ENCODE assay signal across 16 cellular contexts in the genomic region with DNA sequence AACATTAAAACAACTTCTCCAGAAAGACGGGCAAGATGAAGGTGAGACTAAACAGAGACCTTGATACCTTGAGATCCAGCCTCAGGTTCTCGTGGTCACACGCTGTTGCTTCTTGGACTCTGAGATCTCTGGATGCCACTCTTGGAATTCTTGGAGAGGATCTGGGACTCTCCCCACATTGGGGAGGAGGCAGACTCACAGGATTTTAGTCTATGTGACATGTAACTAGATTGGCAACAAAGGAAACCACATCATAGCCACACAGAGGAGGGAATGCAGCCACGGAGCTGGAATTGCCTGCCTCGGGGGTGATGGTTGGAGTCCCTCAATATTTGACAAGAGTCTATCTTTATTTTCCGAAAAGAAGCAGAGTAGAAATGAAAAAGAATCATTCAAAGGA.
DNase-seq lines count a peak whose midpoint lies in the region; ATAC-seq and TF ChIP-seq lines count a peak whose summit lies in the region.
"Had no signal": no experiment of that assay in that cellular context is flagged by ENCODE, and none has a peak within 500 bp of the region (broad histone marks: within the 10 kb centered on the region; RNA-seq: fewer than 3 reads in every experiment).

No MANE protein-coding gene starts in this region.

- peak overlapping the region; percentile 78 for H3K9ac ChIP-seq in skeletal muscle satellite cell (ENCODE audit: low read depth, low read length)
- H3K9ac ChIP-seq in Karpas-422 (ENCODE audit: low read length) = no peak overlapping the region
- H3K9ac ChIP-seq: neural progenitor cell had no signal

- ATAC-seq in aorta (ENCODE audit: low FRiP score) = no peak
- ATAC-seq: activated T-helper 17 cell treated with anti-CD3 and anti-CD28 coated beads, Interleukin-2, amount 50 U/mL, for 72 hours; GM12878 had no signal

- TF ChIP-seq CTCF in ascending aorta (IDR thresholded peaks at IDR 0.05) = no peak

- peak overlapping the region; percentile 83 for H3K4me2 ChIP-seq in skeletal muscle satellite cell (ENCODE audit: low read length)
- H3K4me2 ChIP-seq in Karpas-422 (ENCODE audit: low read depth, low read length, poor library complexity, severe bottlenecking) = no peak overlapping the region
- H3K4me2 ChIP-seq: neural progenitor cell had no signal

- H3K27ac ChIP-seq in ascending aorta (peak overlapping the region; percentile 67 to 85), Karpas-422 (ENCODE audit: low read length) (no peak overlapping the region), aorta (ENCODE audit: low read depth in 1 of 2, low read length in 2 of 2) (peak overlapping the region in 1 of 2 donors; percentile 47)
- H3K27ac ChIP-seq: neural progenitor cell had no signal

- DNase-seq in EH (ENCODE audit: low read depth) (peak; percentile 46), ascending aorta (ENCODE audit: low spot score in 2 of 2) (no peak), islet precursor cell (peak; percentile 80), Karpas-422 (no peak), aorta (no peak)
- DNase-seq in activated CD4-positive, alpha-beta T cell treated with anti-CD3 and anti-CD28 coated beads for 1 hour = no peak
- DNase-seq: amniotic stem cell, NCI-H1930, NCI-H446, retina, stomach, T-helper 2 cell had no signal

- no peaks in the 10 kb centered on the region for H4K20me1 ChIP-seq in Karpas-422 (ENCODE audit: insufficient read depth, low read depth, low read length)

- peaks cover 3 to 17% of the 10 kb centered on the region in 2 donors for H3K4me1 ChIP-seq in ascending aorta
- H3K4me1 ChIP-seq in skeletal muscle satellite cell (ENCODE audit: control insufficient read depth, insufficient read depth, low read length) = peaks cover 21% of the 10 kb centered on the region
- H3K4me1 ChIP-seq in Karpas-422 (ENCODE audit: low read length) = no peaks in the 10 kb centered on the region
- H3K4me1 ChIP-seq in aorta (ENCODE audit: control insufficient read depth in 1 of 2, insufficient read depth in 2 of 2, low read length in 2 of 2) = no peaks in the 10 kb centered on the region

- no peaks in the 10 kb centered on the region for H3K27me3 ChIP-seq in ascending aorta
- H3K27me3 ChIP-seq in skeletal muscle satellite cell (ENCODE audit: control insufficient read depth, insufficient read depth, low read length) = no peaks in the 10 kb centered on the region
- no peaks in the 10 kb centered on the region for H3K27me3 ChIP-seq in Karpas-422 (ENCODE audit: low read length)
- no peaks in the 10 kb centered on the region for H3K27me3 ChIP-seq in aorta (ENCODE audit: control insufficient read depth in 1 of 2, insufficient read depth in 2 of 2, low read length in 1 of 2)
- H3K27me3 ChIP-seq: neural progenitor cell, stomach had no signal

- peaks cover 0 to 7% of the 10 kb centered on the region in 2 donors for H3K9me3 ChIP-seq in ascending aorta
- H3K9me3 ChIP-seq in skeletal muscle satellite cell (replicated peaks; ENCODE audit: low read length) = no peaks in the 10 kb centered on the region
- no peaks in the 10 kb centered on the region for H3K9me3 ChIP-seq in Karpas-422 (ENCODE audit: low read length)
- no peaks in the 10 kb centered on the region for H3K9me3 ChIP-seq in aorta (ENCODE audit: control insufficient read depth, low read length)
- H3K9me3 ChIP-seq: stomach had no signal

- H3K36me3 ChIP-seq in ascending aorta = no peaks in the 10 kb centered on the region
- H3K36me3 ChIP-seq in skeletal muscle satellite cell (ENCODE audit: insufficient read depth, low read length) = no peaks in the 10 kb centered on the region
- no peaks in the 10 kb centered on the region for H3K36me3 ChIP-seq in Karpas-422 (ENCODE audit: insufficient read depth, low read length)
- no peaks in the 10 kb centered on the region for H3K36me3 ChIP-seq in aorta (ENCODE audit: control insufficient read depth in 1 of 2, insufficient read depth in 2 of 2, low read length in 1 of 2)
- H3K36me3 ChIP-seq: neural progenitor cell, stomach had no signal

- H3K4me3 ChIP-seq in ascending aorta = no peak overlapping the region
- H3K4me3 ChIP-seq in skeletal muscle satellite cell (ENCODE audit: low read length) = peak overlapping the region; percentile 21
- H3K4me3 ChIP-seq in Karpas-422 (ENCODE audit: low read length) = no peak overlapping the region
- H3K4me3 ChIP-seq in aorta (ENCODE audit: low read length in 2 of 2) = no peak overlapping the region
- H3K4me3 ChIP-seq: GM12878, neural progenitor cell, stomach had no signal

- WGBS in aorta, 2 donors = 39 to 42% methylated on average over 6 of the region's 6 CpGs

- H3K79me2 ChIP-seq in Karpas-422 (ENCODE audit: low read length) = no peaks in the 10 kb centered on the region

- no peaks in the 10 kb centered on the region for H3K9me2 ChIP-seq in Karpas-422 (replicated peaks; ENCODE audit: insufficient read depth, low read length)

- H2AFZ ChIP-seq in Karpas-422 (ENCODE audit: low read length) = no peak overlapping the region
- H2AFZ ChIP-seq: neural progenitor cell had no signal

- intact Hi-C loops in ascending aorta (cut with DNase I) (loop anchor here (2.0 kb wide), 1 partner anchor 73 kb away; no protein-coding TSS in a partner anchor), aorta (cut with DNase I) (loop anchor here in 1 of 2 donors (10.0 kb wide), 1 partner anchor 201 kb away; no protein-coding TSS in a partner anchor)

Comparison
In these comparisons a context has a peak if more than half of its experiments do, and no peak if none do; other contexts are left out.
1. DNase-seq: peak in EH (single experiment) and islet precursor cell (single experiment); none in ascending aorta (0 of 2), activated CD4-positive, alpha-beta T cell treated with anti-CD3 and anti-CD28 coated beads for 1 hour (single experiment), Karpas-422 (single experiment) and aorta (0 of 2).